1 cellular context compared by ENCODE assay signal in the genomic region with DNA sequence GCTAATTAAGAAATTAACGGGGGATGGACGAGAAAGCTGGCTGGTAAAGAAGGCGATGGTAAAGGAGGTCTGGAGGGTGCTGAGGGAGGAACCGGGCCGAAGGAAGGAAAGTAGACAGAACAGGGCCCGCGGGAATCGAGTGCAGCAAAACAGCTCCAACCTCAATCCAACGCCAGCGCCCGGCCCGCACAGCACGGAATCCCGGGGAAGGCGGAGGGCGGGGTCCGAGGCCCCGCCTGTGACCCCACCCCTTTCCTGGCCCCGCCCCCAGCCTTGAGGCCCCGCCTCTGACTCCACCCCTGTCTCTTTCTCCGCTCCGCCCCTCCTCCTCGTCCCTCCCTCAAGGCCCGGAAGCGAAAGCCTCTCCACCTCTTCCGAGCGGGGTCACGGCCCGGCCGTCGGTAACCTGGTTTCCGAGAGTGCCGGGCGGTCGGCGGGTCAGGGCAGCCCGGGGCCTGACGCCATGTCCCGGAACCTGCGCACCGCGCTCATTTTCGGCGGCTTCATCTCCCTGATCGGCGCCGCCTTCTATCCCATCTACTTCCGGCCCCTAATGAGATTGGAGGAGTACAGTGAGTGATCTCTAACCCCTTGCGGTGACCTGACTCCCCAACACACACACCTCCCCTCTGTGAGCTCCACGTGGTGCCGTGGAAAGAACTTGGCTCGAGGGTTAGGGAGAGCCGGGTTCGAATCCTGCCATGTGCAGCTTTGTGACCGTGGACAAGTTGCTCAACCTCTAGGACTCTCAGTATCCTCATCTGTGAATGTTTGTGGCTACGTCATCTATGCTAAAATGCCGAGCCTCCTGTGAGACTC.
TF ChIP-seq lines count a peak whose summit lies in the region.

A gene (plus strand): TSS at position 370 of the 819 bp plus-strand sequence. CDS start 94 bp downstream, at position 464.

TF ChIP-seq in HepG2, 621 proteins besides CTCF, POLR2A, EP300 and RAD21 (continued from another document and continues in another):
- TF ChIP-seq SMARCE1 (IDR thresholded peaks at IDR 0.05; ENCODE audit: borderline replicate concordance) (no peak), ZNF724P (CRISPR knock-in tag; IDR thresholded peaks at IDR 0.05; ENCODE audit: borderline replicate concordance) (no peak), HCFC1 (IDR thresholded peaks at IDR 0.05; ENCODE audit: low read depth, low read length) (no peak), NPAS2 (CRISPR knock-in tag; IDR thresholded peaks at IDR 0.05; ENCODE audit: borderline replicate concordance) (no peak), MXD4 (CRISPR knock-in tag; IDR thresholded peaks at IDR 0.05) (peak; percentile 89), RORA (CRISPR knock-in tag; IDR thresholded peaks at IDR 0.05) (no peak), ZNF816 (CRISPR knock-in tag; IDR thresholded peaks at IDR 0.05; ENCODE audit: borderline replicate concordance) (no peak), SNAI1 (CRISPR knock-in tag; IDR thresholded peaks at IDR 0.05; ENCODE audit: borderline replicate concordance) (no peak), ZNF3 (CRISPR knock-in tag; IDR thresholded peaks at IDR 0.05) (peak; percentile 41; the same call in 1 of the 2 replicates), BORCS8-MEF2B (CRISPR knock-in tag; IDR thresholded peaks at IDR 0.05) (no peak; the same call in none of the 2 replicates), HOXA5 (CRISPR knock-in tag; IDR thresholded peaks at IDR 0.05) (0 out of 2 replicates have a peak, but pooled peaks have one; percentile 20), DR1 (CRISPR knock-in tag; IDR thresholded peaks at IDR 0.05) (0 out of 2 replicates have a peak, but pooled peaks have one; percentile 47), ZNF431 (CRISPR knock-in tag; IDR thresholded peaks at IDR 0.05; ENCODE audit: borderline replicate concordance, low read depth) (peak; percentile 56; the same call in 1 of the 2 replicates), ZNF292 (CRISPR knock-in tag; IDR thresholded peaks at IDR 0.05; ENCODE audit: borderline replicate concordance, low read depth) (peak; percentile 34; the same call in 1 of the 2 replicates), ZNF138 (CRISPR knock-in tag; IDR thresholded peaks at IDR 0.05; ENCODE audit: low read depth) (no peak), THYN1 (CRISPR knock-in tag; IDR thresholded peaks at IDR 0.05; ENCODE audit: borderline replicate concordance, low read depth) (no peak), ZNF558 (CRISPR knock-in tag; IDR thresholded peaks at IDR 0.05; ENCODE audit: borderline replicate concordance) (no peak), SRY (CRISPR knock-in tag; IDR thresholded peaks at IDR 0.05) (no peak), HNF4G (IDR thresholded peaks at IDR 0.05; ENCODE audit: borderline replicate concordance, low read depth, low read length) (no peak), HNF4G (CRISPR knock-in tag; IDR thresholded peaks at IDR 0.05; ENCODE audit: borderline replicate concordance, low read depth) (no peak), ZBTB21 (CRISPR knock-in tag; IDR thresholded peaks at IDR 0.05) (peak; percentile 52), ELF4 (CRISPR knock-in tag; IDR thresholded peaks at IDR 0.05; ENCODE audit: borderline replicate concordance) (no peak), ZFP36L2 (CRISPR knock-in tag; IDR thresholded peaks at IDR 0.05) (no peak), ZNF747 (CRISPR knock-in tag; IDR thresholded peaks at IDR 0.05; ENCODE audit: borderline replicate concordance) (no peak; the same call in 1 of the 2 replicates), ATRX (CRISPR knock-in tag; IDR thresholded peaks at IDR 0.05; ENCODE audit: borderline replicate concordance) (no peak), GATAD2A (CRISPR knock-in tag; IDR thresholded peaks at IDR 0.05) (peak; percentile 74; the same call in 1 of the 2 replicates), ZSCAN22 (CRISPR knock-in tag; IDR thresholded peaks at IDR 0.05) (0 out of 2 replicates have a peak, but pooled peaks have one; percentile 54), ZNF563 (CRISPR knock-in tag; IDR thresholded peaks at IDR 0.05) (no peak), GABPB1 (CRISPR knock-in tag; IDR thresholded peaks at IDR 0.05) (peak; percentile 97), PHF20 (CRISPR knock-in tag; IDR thresholded peaks at IDR 0.05) (peak; percentile 86), SUZ12 (IDR thresholded peaks at IDR 0.05; ENCODE audit: low read depth, low read length) (no peak), JUNB (CRISPR knock-in tag; IDR thresholded peaks at IDR 0.05; ENCODE audit: borderline replicate concordance) (no peak), ASH2L (IDR thresholded peaks at IDR 0.05; ENCODE audit: insufficient read length, low read depth, low read length) (peak; percentile 92), ELF1 (CRISPR knock-in tag; IDR thresholded peaks at IDR 0.05) (peak; percentile 86), FOXA1 (IDR thresholded peaks at IDR 0.05) (no peak), FOXA1 (CRISPR knock-in tag; IDR thresholded peaks at IDR 0.05) (no peak), U2AF2 (IDR thresholded peaks at IDR 0.05; ENCODE audit: low read depth, low read length) (no peak), RFXAP (CRISPR knock-in tag; IDR thresholded peaks at IDR 0.05; ENCODE audit: borderline replicate concordance) (peak; percentile 79; the same call in 1 of the 2 replicates), SRSF9 (IDR thresholded peaks at IDR 0.05; ENCODE audit: borderline replicate concordance, insufficient read depth, low read depth, low read length, poor library complexity, severe bottlenecking) (no peak)
- TF ChIP-seq, protein P1, sequence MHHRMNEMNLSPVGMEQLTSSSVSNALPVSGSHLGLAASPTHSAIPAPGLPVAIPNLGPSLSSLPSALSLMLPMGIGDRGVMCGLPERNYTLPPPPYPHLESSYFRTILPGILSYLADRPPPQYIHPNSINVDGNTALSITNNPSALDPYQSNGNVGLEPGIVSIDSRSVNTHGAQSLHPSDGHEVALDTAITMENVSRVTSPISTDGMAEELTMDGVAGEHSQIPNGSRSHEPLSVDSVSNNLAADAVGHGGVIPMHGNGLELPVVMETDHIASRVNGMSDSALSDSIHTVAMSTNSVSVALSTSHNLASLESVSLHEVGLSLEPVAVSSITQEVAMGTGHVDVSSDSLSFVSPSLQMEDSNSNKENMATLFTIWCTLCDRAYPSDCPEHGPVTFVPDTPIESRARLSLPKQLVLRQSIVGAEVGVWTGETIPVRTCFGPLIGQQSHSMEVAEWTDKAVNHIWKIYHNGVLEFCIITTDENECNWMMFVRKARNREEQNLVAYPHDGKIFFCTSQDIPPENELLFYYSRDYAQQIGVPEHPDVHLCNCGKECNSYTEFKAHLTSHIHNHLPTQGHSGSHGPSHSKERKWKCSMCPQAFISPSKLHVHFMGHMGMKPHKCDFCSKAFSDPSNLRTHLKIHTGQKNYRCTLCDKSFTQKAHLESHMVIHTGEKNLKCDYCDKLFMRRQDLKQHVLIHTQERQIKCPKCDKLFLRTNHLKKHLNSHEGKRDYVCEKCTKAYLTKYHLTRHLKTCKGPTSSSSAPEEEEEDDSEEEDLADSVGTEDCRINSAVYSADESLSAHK (CRISPR knock-in tag; IDR thresholded peaks at IDR 0.05; ENCODE audit: borderline replicate concordance), result no peak
- TF ChIP-seq, protein P2, sequence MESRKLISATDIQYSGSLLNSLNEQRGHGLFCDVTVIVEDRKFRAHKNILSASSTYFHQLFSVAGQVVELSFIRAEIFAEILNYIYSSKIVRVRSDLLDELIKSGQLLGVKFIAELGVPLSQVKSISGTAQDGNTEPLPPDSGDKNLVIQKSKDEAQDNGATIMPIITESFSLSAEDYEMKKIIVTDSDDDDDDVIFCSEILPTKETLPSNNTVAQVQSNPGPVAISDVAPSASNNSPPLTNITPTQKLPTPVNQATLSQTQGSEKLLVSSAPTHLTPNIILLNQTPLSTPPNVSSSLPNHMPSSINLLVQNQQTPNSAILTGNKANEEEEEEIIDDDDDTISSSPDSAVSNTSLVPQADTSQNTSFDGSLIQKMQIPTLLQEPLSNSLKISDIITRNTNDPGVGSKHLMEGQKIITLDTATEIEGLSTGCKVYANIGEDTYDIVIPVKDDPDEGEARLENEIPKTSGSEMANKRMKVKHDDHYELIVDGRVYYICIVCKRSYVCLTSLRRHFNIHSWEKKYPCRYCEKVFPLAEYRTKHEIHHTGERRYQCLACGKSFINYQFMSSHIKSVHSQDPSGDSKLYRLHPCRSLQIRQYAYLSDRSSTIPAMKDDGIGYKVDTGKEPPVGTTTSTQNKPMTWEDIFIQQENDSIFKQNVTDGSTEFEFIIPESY (CRISPR knock-in tag; IDR thresholded peaks at IDR 0.05), result no peak
- TF ChIP-seq, protein P3, sequence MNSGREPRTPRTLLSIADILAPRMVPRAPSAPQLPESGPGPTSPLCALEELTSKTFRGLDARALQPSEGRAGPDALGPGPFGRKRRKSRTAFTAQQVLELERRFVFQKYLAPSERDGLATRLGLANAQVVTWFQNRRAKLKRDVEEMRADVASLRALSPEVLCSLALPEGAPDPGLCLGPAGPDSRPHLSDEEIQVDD (CRISPR knock-in tag; IDR thresholded peaks at IDR 0.05; ENCODE audit: borderline replicate concordance), result no peak
- TF ChIP-seq, protein P4, sequence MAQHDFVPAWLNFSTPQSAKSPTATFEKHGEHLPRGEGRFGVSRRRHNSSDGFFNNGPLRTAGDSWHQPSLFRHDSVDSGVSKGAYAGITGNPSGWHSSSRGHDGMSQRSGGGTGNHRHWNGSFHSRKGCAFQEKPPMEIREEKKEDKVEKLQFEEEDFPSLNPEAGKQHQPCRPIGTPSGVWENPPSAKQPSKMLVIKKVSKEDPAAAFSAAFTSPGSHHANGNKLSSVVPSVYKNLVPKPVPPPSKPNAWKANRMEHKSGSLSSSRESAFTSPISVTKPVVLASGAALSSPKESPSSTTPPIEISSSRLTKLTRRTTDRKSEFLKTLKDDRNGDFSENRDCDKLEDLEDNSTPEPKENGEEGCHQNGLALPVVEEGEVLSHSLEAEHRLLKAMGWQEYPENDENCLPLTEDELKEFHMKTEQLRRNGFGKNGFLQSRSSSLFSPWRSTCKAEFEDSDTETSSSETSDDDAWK (CRISPR knock-in tag; IDR thresholded peaks at IDR 0.05), result no peak
- TF ChIP-seq, protein P5, sequence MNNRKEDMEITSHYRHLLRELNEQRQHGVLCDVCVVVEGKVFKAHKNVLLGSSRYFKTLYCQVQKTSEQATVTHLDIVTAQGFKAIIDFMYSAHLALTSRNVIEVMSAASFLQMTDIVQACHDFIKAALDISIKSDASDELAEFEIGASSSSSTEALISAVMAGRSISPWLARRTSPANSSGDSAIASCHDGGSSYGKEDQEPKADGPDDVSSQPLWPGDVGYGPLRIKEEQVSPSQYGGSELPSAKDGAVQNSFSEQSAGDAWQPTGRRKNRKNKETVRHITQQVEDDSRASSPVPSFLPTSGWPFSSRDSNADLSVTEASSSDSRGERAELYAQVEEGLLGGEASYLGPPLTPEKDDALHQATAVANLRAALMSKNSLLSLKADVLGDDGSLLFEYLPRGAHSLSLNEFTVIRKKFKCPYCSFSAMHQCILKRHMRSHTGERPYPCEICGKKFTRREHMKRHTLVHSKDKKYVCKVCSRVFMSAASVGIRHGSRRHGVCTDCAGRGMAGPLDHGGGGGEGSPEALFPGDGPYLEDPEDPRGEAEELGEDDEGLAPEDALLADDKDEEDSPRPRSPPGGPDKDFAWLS (CRISPR knock-in tag; IDR thresholded peaks at IDR 0.05; ENCODE audit: borderline replicate concordance), result no peak
- TF ChIP-seq, protein P6, sequence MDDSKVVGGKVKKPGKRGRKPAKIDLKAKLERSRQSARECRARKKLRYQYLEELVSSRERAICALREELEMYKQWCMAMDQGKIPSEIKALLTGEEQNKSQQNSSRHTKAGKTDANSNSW (CRISPR knock-in tag; IDR thresholded peaks at IDR 0.05; ENCODE audit: borderline replicate concordance), result no peak
- TF ChIP-seq, protein P7, sequence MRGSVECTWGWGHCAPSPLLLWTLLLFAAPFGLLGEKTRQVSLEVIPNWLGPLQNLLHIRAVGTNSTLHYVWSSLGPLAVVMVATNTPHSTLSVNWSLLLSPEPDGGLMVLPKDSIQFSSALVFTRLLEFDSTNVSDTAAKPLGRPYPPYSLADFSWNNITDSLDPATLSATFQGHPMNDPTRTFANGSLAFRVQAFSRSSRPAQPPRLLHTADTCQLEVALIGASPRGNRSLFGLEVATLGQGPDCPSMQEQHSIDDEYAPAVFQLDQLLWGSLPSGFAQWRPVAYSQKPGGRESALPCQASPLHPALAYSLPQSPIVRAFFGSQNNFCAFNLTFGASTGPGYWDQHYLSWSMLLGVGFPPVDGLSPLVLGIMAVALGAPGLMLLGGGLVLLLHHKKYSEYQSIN (CRISPR knock-in tag; IDR thresholded peaks at IDR 0.05; ENCODE audit: borderline replicate concordance), result no peak
- TF ChIP-seq, protein P8, sequence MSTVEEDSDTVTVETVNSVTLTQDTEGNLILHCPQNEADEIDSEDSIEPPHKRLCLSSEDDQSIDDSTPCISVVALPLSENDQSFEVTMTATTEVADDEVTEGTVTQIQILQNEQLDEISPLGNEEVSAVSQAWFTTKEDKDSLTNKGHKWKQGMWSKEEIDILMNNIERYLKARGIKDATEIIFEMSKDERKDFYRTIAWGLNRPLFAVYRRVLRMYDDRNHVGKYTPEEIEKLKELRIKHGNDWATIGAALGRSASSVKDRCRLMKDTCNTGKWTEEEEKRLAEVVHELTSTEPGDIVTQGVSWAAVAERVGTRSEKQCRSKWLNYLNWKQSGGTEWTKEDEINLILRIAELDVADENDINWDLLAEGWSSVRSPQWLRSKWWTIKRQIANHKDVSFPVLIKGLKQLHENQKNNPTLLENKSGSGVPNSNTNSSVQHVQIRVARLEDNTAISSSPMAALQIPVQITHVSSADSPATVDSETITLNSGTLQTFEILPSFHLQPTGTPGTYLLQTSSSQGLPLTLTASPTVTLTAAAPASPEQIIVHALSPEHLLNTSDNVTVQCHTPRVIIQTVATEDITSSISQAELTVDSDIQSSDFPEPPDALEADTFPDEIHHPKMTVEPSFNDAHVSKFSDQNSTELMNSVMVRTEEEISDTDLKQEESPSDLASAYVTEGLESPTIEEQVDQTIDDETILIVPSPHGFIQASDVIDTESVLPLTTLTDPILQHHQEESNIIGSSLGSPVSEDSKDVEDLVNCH (CRISPR knock-in tag; IDR thresholded peaks at IDR 0.05), result 0 out of 2 replicates have a peak, but pooled peaks have one; percentile 26
- TF ChIP-seq, protein P9, sequence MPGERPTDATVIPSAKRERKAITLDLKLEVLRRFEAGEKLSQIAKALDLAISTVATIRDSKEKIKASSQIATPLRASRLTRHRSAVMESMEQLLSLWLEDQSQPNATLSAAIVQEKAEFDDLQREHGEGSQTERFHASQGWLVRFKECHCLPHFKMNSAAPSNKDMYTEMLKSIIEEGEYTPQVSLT (CRISPR knock-in tag; IDR thresholded peaks at IDR 0.05; ENCODE audit: borderline replicate concordance, low read depth), result no peak
- TF ChIP-seq, protein P10, sequence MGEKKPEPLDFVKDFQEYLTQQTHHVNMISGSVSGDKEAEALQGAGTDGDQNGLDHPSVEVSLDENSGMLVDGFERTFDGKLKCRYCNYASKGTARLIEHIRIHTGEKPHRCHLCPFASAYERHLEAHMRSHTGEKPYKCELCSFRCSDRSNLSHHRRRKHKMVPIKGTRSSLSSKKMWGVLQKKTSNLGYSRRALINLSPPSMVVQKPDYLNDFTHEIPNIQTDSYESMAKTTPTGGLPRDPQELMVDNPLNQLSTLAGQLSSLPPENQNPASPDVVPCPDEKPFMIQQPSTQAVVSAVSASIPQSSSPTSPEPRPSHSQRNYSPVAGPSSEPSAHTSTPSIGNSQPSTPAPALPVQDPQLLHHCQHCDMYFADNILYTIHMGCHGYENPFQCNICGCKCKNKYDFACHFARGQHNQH (CRISPR knock-in tag; IDR thresholded peaks at IDR 0.05), result peak; percentile 84
- TF ChIP-seq, protein P11, sequence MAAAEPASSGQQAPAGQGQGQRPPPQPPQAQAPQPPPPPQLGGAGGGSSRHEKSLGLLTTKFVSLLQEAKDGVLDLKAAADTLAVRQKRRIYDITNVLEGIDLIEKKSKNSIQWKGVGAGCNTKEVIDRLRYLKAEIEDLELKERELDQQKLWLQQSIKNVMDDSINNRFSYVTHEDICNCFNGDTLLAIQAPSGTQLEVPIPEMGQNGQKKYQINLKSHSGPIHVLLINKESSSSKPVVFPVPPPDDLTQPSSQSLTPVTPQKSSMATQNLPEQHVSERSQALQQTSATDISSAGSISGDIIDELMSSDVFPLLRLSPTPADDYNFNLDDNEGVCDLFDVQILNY (CRISPR knock-in tag; conservative IDR thresholded peaks at IDR 0.05), result no peak
